In the genomic region with DNA sequence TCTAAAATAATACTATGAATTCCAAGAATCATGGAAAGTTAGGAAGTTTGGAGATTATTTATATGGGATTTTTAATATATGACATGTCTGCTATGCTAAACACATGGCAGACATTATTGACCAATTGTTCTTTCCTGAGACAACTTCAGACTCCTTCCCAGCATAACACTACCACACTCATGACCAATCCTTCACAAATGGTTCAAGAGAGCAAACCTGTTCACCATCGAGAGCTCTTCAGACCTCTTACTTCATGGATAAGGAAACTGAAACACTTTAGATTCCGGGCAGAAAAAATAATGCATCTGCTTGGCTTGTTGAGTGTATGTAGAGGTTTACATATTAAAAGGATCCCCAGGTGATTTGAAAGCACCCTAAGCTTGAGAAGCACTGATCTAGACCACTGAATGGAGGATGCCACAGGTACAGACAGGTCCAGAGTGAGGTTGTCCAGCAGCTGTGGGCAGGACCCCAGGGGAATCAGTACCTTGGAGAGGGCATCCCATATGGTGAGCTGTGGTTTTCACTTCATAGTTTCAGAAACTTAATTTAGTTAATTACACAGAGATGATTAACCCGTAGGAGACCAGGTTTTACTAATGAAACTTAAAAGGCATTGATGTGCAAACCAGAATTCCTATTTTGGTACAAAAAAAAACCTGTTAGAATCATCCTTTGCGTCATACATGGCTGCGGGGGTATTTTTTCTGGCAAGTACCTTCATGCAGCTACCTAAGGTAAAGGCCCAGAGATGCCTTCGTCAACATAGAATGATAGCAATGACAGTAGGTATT, we compare ENCODE assay signal across 11 cellular contexts.
A peak's percentile ranks its signal among the peaks of the same experiment; 100 is the strongest.
DNase-seq lines count a peak whose midpoint lies in the region; ATAC-seq and TF ChIP-seq lines count a peak whose summit lies in the region.
"Had no signal": no experiment of that assay in that cellular context is flagged by ENCODE, and none has a peak within 500 bp of the region (broad histone marks: within the 10 kb centered on the region; RNA-seq: fewer than 3 reads in every experiment).

No MANE protein-coding gene starts in this region.

- H3K27ac ChIP-seq in PC-3 (ENCODE audit: low read length), result no peak overlapping the region
- H3K27ac ChIP-seq: 22Rv1 had no signal

- H3K79me2 ChIP-seq in PC-3 (ENCODE audit: low read length), result no peaks in the 10 kb centered on the region

- H3K36me3 Mint-ChIP-seq in stimulated activated naive B cell treated with anti-CD40 and anti-IgM and Interleukin-4, amounts not matched to agents 10 μg/mL and 1 μg/mL and 100 μg/mL, for 72 hours, result no peaks in the 10 kb centered on the region
- H3K36me3 Mint-ChIP-seq: brain, T-cell had no signal

- H3K9me2 ChIP-seq in PC-3 (replicated peaks; ENCODE audit: low read length), result no peaks in the 10 kb centered on the region

- peak overlapping the region; percentile 55 to 62 for H3K4me3 Mint-ChIP-seq in stimulated activated naive B cell treated with anti-CD40 and anti-IgM and Interleukin-4, amounts not matched to agents 10 μg/mL and 1 μg/mL and 100 μg/mL, for 72 hours
- H3K4me3 Mint-ChIP-seq: T-cell had no signal

- intact Hi-C loops in PC-3 (cut with micrococcal nuclease), result no loop called here

- no peaks in the 10 kb centered on the region for H3K9me3 Mint-ChIP-seq in stimulated activated naive B cell treated with anti-CD40 and anti-IgM and Interleukin-4, amounts not matched to agents 10 μg/mL and 1 μg/mL and 100 μg/mL, for 72 hours
- H3K9me3 Mint-ChIP-seq: T-cell had no signal

- H3F3A ChIP-seq in PC-3 (ENCODE audit: low read length, unreplicated experiment), result no peaks in the 10 kb centered on the region

- no peaks in the 10 kb centered on the region for H3K36me3 ChIP-seq in PC-3 (ENCODE audit: low read depth, low read length)

- H3K4me1 Mint-ChIP-seq in stimulated activated naive B cell treated with anti-CD40 and anti-IgM and Interleukin-4, amounts not matched to agents 10 μg/mL and 1 μg/mL and 100 μg/mL, for 72 hours, result peaks cover 9 to 12% of the 10 kb centered on the region in 2 donors
- H3K4me1 Mint-ChIP-seq: T-cell had no signal

- no peak overlapping the region for H3K4me3 ChIP-seq in PC-3 (ENCODE audit: low read length)

- H2AFZ ChIP-seq in PC-3 (ENCODE audit: low read length), result no peak overlapping the region

- DNase-seq in DMS 273 (lab: John Stamatoyannopoulos, UW; ENCODE audit: unreplicated experiment), result peak; percentile 12
- no peak for DNase-seq in DMS 273 treated with DMSO at 0.1 percent for 48 hours (lab: John Stamatoyannopoulos, UW)
- DNase-seq in PC-3, result peak; percentile 62
- peak; percentile 53 for DNase-seq in stimulated activated naive B cell treated with anti-CD40 and anti-IgM and Interleukin-4, amounts not matched to agents 10 μg/mL and 1 μg/mL and 100 μg/mL, for 72 hours
- DNase-seq in NCI-H226, result no peak
- DNase-seq in GOT3 (lab: John Stamatoyannopoulos, UW), result no peak
- DNase-seq in activated naive CD4-positive, alpha-beta T cell (lab: John Stamatoyannopoulos, UW), result no peak
- DNase-seq: T-cell had no signal

- no peak overlapping the region for H3K4me2 ChIP-seq in PC-3 (ENCODE audit: low read length)

- H3K27ac Mint-ChIP-seq in stimulated activated naive B cell treated with anti-CD40 and anti-IgM and Interleukin-4, amounts not matched to agents 10 μg/mL and 1 μg/mL and 100 μg/mL, for 72 hours, result peak overlapping the region; percentile 79
- H3K27ac Mint-ChIP-seq: brain, T-cell had no signal

- H3K9ac ChIP-seq in PC-3 (ENCODE audit: low read length), result no peak overlapping the region

- ATAC-seq in HG02943 (IDR thresholded peaks at IDR 0.05; ENCODE audit: low read depth, unreplicated experiment) (peak; percentile 83), PC-3 (peak; percentile 49; the same call in 1 of the 2 replicates)
- peak; percentile 86 to 91 for ATAC-seq in stimulated activated naive B cell treated with anti-CD40 and anti-IgM and Interleukin-4, amounts not matched to agents 10 μg/mL and 1 μg/mL and 100 μg/mL, for 72 hours (replicated peaks)
- ATAC-seq: T-cell had no signal

- no peaks in the 10 kb centered on the region for H3K4me1 ChIP-seq in PC-3 (ENCODE audit: insufficient read depth, low read length)

- H4K20me1 ChIP-seq in PC-3 (ENCODE audit: low read length), result no peaks in the 10 kb centered on the region

- H3K27me3 Mint-ChIP-seq in stimulated activated naive B cell treated with anti-CD40 and anti-IgM and Interleukin-4, amounts not matched to agents 10 μg/mL and 1 μg/mL and 100 μg/mL, for 72 hours, result peaks cover 0 to 10% of the 10 kb centered on the region in 2 donors

- POLR2A ChIA-PET in PC-3 (lab: Charles Lee; ENCODE audit: unreplicated experiment), result no interaction called here

- H3K27me3 ChIP-seq in PC-3 (ENCODE audit: low read length), result peaks cover 83% of the 10 kb centered on the region

- CTCF ChIA-PET in PC-3 (lab: Charles Lee), result no interaction called here

- no TSS peak for BruUV-seq in PC-3 (replicated peaks; lab: Mats Ljungman, UMichigan)

- no peaks in the 10 kb centered on the region for H3K9me3 ChIP-seq in PC-3 (ENCODE audit: low read length)

- TF ChIP-seq CTCF in PC-3 (conservative IDR thresholded peaks at IDR 0.05; ENCODE audit: low read depth, low read length), result no peak

Comparison
In these comparisons a context has a peak if more than half of its experiments do, and no peak if none do; other contexts are left out.
1. DNase-seq: peak in DMS 273 (single experiment), PC-3 (single experiment) and stimulated activated naive B cell treated with anti-CD40 and anti-IgM and Interleukin-4, amounts not matched to agents 10 μg/mL and 1 μg/mL and 100 μg/mL, for 72 hours (single experiment); none in DMS 273 treated with DMSO at 0.1 percent for 48 hours (single experiment), NCI-H226 (single experiment), GOT3 (single experiment) and activated naive CD4-positive, alpha-beta T cell (0 of 4).
2. Peak in every context shown above with its lines, with median percentiles within 50 percentile points of each other: ATAC-seq.